ENCODE assay signal across 8 cellular contexts in the genomic region with DNA sequence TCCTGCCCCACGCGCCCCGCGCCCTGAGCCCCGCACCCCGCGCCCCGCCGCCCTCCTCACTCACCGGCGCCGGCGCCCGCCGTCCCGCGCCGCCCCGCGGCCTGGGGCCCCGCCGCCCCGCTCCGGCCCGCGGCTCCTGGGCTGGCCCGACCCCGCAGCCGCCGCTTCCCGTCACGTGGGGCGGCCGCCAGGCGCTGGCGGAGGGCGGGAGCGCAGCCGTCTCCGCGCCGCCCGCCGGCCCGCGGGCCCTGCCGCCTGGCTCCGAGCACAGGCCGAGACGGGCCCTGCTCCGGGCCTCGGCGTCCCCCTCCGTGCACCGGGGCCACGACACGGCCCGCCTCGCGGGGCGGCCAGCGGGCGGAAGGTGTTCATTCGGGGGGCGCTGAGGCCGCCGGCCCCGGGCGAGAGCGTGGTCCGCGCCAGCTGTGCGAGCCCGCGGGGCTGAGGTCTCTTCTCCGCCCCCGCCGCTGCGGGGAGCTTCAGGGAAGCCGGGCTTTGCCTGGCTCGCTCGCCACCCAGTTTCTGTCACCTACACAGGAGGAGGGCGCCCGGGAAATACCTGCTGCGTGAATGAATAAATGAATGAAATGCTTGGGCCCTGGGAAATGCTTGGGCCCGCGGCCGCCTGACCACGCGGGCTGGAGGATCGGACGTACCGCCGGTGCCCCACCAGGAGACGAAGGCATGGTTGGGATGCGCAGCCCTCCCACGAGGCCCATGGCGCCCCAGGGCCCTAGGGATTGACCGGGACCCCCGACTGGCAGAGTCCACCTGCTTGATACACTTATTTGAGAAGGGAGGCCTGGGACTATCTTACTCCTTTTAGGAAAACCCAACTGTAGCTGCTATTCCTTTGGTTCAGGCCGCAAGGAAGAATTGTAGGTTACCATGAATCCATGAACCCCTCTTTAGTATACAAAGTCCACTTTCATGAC.
DNase-seq lines count a peak whose midpoint lies in the region; ATAC-seq lines count a peak whose summit lies in the region.

A gene with protein sequence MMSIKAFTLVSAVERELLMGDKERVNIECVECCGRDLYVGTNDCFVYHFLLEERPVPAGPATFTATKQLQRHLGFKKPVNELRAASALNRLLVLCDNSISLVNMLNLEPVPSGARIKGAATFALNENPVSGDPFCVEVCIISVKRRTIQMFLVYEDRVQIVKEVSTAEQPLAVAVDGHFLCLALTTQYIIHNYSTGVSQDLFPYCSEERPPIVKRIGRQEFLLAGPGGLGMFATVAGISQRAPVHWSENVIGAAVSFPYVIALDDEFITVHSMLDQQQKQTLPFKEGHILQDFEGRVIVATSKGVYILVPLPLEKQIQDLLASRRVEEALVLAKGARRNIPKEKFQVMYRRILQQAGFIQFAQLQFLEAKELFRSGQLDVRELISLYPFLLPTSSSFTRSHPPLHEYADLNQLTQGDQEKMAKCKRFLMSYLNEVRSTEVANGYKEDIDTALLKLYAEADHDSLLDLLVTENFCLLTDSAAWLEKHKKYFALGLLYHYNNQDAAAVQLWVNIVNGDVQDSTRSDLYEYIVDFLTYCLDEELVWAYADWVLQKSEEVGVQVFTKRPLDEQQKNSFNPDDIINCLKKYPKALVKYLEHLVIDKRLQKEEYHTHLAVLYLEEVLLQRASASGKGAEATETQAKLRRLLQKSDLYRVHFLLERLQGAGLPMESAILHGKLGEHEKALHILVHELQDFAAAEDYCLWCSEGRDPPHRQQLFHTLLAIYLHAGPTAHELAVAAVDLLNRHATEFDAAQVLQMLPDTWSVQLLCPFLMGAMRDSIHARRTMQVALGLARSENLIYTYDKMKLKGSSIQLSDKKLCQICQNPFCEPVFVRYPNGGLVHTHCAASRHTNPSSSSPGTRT (minus strand): TSS at position 175 of the 935 bp plus-strand sequence. CDS start 21,434 bp downstream, outside the sequence.

- no peaks in the 10 kb centered on the region for H3K36me3 ChIP-seq in ACC112 (ENCODE audit: insufficient read depth, low read length)
- no peaks in the 10 kb centered on the region for H3K36me3 ChIP-seq in endocrine pancreas (ENCODE audit: control insufficient read depth, insufficient read depth, low read length)

- H3K4me1 ChIP-seq in ACC112 (ENCODE audit: control insufficient read depth, insufficient read depth, low read length, unreplicated experiment), result peaks cover 28% of the 10 kb centered on the region
- no peaks in the 10 kb centered on the region for H3K4me1 ChIP-seq in endocrine pancreas (ENCODE audit: control insufficient read depth, insufficient read depth, low read length)

- DNase-seq in NCI-H446 treated with DMSO at 0.1 percent for 48 hours (lab: John Stamatoyannopoulos, UW) (peak; percentile 3), midbrain (lab: John Stamatoyannopoulos, UW) (peak; percentile 42)
- DNase-seq in activated CD8-positive, alpha-beta memory T cell treated with anti-CD3 and anti-CD28 coated beads for 4 hours (ENCODE audit: low read depth in 2 of 2), result peak; percentile 16 to 31
- peak; percentile 34 to 36 for DNase-seq in stimulated activated CD8-positive, alpha-beta memory T cell treated with anti-CD3 and anti-CD28 coated beads, Interleukin-2, amount 100 ng/mL, for 48 hours (ENCODE audit: low read depth in 2 of 2)

- H3K9me3 ChIP-seq in endocrine pancreas (ENCODE audit: control insufficient read depth, low read length), result no peaks in the 10 kb centered on the region

- H3K4me3 ChIP-seq in ACC112 (ENCODE audit: low read depth, low read length) (peak within 1 kb of the TSS; percentile 86), endocrine pancreas (ENCODE audit: control insufficient read depth, insufficient read depth, low read length) (peak within 1 kb of the TSS; percentile 70)

- peak within 1 kb of the TSS; percentile 51 for H2AFZ ChIP-seq in ACC112 (ENCODE audit: low read length, unreplicated experiment)

- no peaks in the 10 kb centered on the region for H3K27me3 ChIP-seq in ACC112 (ENCODE audit: insufficient read depth, low read length)
- H3K27me3 ChIP-seq in endocrine pancreas (ENCODE audit: control insufficient read depth, insufficient read depth, low read length), result no peaks in the 10 kb centered on the region

- H3K9ac ChIP-seq in endocrine pancreas (ENCODE audit: control insufficient read depth, insufficient read depth, low read length), result peak within 1 kb of the TSS; percentile 77

- ATAC-seq in GM18520 (IDR thresholded peaks at IDR 0.05; ENCODE audit: unreplicated experiment), result peak; percentile 69
- peak; percentile 62 for ATAC-seq in HG02981 (IDR thresholded peaks at IDR 0.05; ENCODE audit: unreplicated experiment)

- peaks cover 34% of the 10 kb centered on the region for H3K79me2 ChIP-seq in ACC112 (ENCODE audit: control insufficient read depth, insufficient read depth, low read length, unreplicated experiment)

- no peak within 1 kb of the TSS for H3K27ac ChIP-seq in ACC112 (ENCODE audit: low read depth, low read length)
